In the genomic region with DNA sequence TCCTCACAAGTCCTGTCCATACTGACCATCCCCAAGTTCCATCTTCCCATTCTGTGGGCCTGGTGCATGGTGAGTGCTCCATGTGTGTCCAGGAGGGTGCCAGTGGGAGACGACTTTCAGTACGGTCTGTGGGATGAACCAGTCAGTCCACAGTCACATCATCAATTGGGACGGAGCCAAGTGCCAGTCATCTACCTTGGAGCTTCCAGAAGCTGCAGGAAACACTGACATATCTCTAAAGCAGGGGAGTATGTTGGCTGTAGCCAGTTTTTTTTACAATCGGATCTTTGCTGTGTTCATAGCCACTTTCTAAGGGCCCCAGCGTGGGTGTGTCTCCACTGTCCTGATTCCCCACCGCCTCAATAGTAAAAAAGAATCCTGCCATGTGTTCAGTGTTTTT, we compare ENCODE assay signal across 33 cellular contexts. TPM values are rescaled to one million over a fixed set of nuclear protein-coding genes. Genes with fewer than 3 reads are reported as not detected.
"Had no signal": no experiment of that assay in that cellular context is flagged by ENCODE, and none has a peak within 500 bp of the region (broad histone marks: within the 10 kb centered on the region; RNA-seq: fewer than 3 reads in every experiment).

No MANE protein-coding gene starts in this region.

- H3K36me3 Mint-ChIP-seq: stimulated activated memory B cell treated with anti-CD40 and anti-IgM and Interleukin-4, amounts not matched to agents 10 μg/mL and 1 μg/mL and 100 μg/mL, for 72 hours had no signal

- H3K4me1 Mint-ChIP-seq: activated CD4-positive, alpha-beta memory T cell treated with anti-CD3 and anti-CD28 coated beads, Interleukin-2, amount 10 ng/mL, durations not matched to agents 7 days and 5 days; activated CD4-positive, alpha-beta T cell treated with anti-CD3 and anti-CD28 coated beads, Interleukin-2, amount 10 ng/mL, durations not matched to agents 7 days and 5 days; nephron; stimulated activated memory B cell treated with anti-CD40 and anti-IgM and Interleukin-4, amounts not matched to agents 10 μg/mL and 1 μg/mL and 100 μg/mL, for 72 hours; T-helper 17 cell had no signal

- H3K27me3 Mint-ChIP-seq: progenitor cell of endocrine pancreas had no signal

- H3K27me3 ChIP-seq: right lobe of liver, thyroid gland, upper lobe of left lung, vagina had no signal

- H3K4me3 ChIP-seq: esophagus squamous epithelium, left ventricle myocardium inferior, lung, right lobe of liver, stomach, thyroid gland, upper lobe of left lung, vagina had no signal

- H3K36me3 ChIP-seq: brain microvascular endothelial cell, esophagus squamous epithelium, left ventricle myocardium inferior, neutrophil, right lobe of liver, stomach, thyroid gland, upper lobe of left lung, vagina had no signal

- H3K27ac Mint-ChIP-seq: activated CD4-positive, alpha-beta memory T cell treated with anti-CD3 and anti-CD28 coated beads, Interleukin-2, amount 10 ng/mL, durations not matched to agents 7 days and 5 days; activated CD4-positive, alpha-beta T cell treated with anti-CD3 and anti-CD28 coated beads, Interleukin-2, amount 10 ng/mL, durations not matched to agents 7 days and 5 days; activated T-cell treated with anti-CD3 and anti-CD28 coated beads, Interleukin-2, amount 50 U/mL, for 24 hours; dendritic cell treated with granulocyte-macrophage colony-stimulating factor and Interleukin-4, amounts not matched to agents 40 ng/mL and 50 ng/mL, for 4 days; endodermal cell; nephron; progenitor cell of endocrine pancreas; stimulated activated memory B cell treated with anti-CD40 and anti-IgM and Interleukin-4, amounts not matched to agents 10 μg/mL and 1 μg/mL and 100 μg/mL, for 72 hours; T-helper 17 cell had no signal

- H3K9me3 ChIP-seq: esophagus squamous epithelium, left ventricle myocardium inferior, neutrophil, right lobe of liver, stomach, thyroid gland, upper lobe of left lung, vagina had no signal

- H3K27ac ChIP-seq: brain microvascular endothelial cell, esophagus squamous epithelium, left ventricle myocardium inferior, neutrophil, right lobe of liver, stomach, thyroid gland, upper lobe of left lung, vagina had no signal

- H3K4me3 Mint-ChIP-seq: activated CD4-positive, alpha-beta memory T cell treated with anti-CD3 and anti-CD28 coated beads, Interleukin-2, amount 10 ng/mL, durations not matched to agents 7 days and 5 days; activated CD4-positive, alpha-beta T cell treated with anti-CD3 and anti-CD28 coated beads, Interleukin-2, amount 10 ng/mL, durations not matched to agents 7 days and 5 days; activated T-cell treated with anti-CD3 and anti-CD28 coated beads, Interleukin-2, amount 50 U/mL, for 24 hours; dendritic cell treated with granulocyte-macrophage colony-stimulating factor and Interleukin-4, amounts not matched to agents 40 ng/mL and 50 ng/mL, for 4 days; endodermal cell; nephron; stimulated activated memory B cell treated with anti-CD40 and anti-IgM and Interleukin-4, amounts not matched to agents 10 μg/mL and 1 μg/mL and 100 μg/mL, for 72 hours; T-helper 17 cell had no signal

- H3K9me3 Mint-ChIP-seq: activated CD4-positive, alpha-beta memory T cell treated with anti-CD3 and anti-CD28 coated beads, Interleukin-2, amount 10 ng/mL, durations not matched to agents 7 days and 5 days; activated CD4-positive, alpha-beta T cell treated with anti-CD3 and anti-CD28 coated beads, Interleukin-2, amount 10 ng/mL, durations not matched to agents 7 days and 5 days; activated T-cell treated with anti-CD3 and anti-CD28 coated beads, Interleukin-2, amount 50 U/mL, for 24 hours; dendritic cell treated with granulocyte-macrophage colony-stimulating factor and Interleukin-4, amounts not matched to agents 40 ng/mL and 50 ng/mL, for 4 days; nephron; stimulated activated memory B cell treated with anti-CD40 and anti-IgM and Interleukin-4, amounts not matched to agents 10 μg/mL and 1 μg/mL and 100 μg/mL, for 72 hours had no signal

- FAIRE-seq: astrocyte, frontal cortex, islet of Langerhans, small intestine had no signal

- DNase-seq: activated CD4-positive, alpha-beta memory T cell treated with anti-CD3 and anti-CD28 coated beads, Interleukin-2, amount 10 ng/mL, durations not matched to agents 7 days and 5 days; activated CD4-positive, alpha-beta T cell treated with anti-CD3 and anti-CD28 coated beads for 1 hour; activated CD4-positive, alpha-beta T cell treated with anti-CD3 and anti-CD28 coated beads, Interleukin-2, amount 10 ng/mL, durations not matched to agents 7 days and 5 days; activated CD8-positive, alpha-beta memory T cell treated with anti-CD3 and anti-CD28 coated beads, Interleukin-2, amount 50 U/mL, for 48 hours; activated gamma-delta T cell; activated naive CD4-positive, alpha-beta T cell treated with anti-CD3 and anti-CD28 coated beads, Interleukin-2, amount 50 U/mL, for 16 hours; activated T-cell treated with anti-CD3 and anti-CD28 coated beads, Interleukin-2, amount 50 U/mL, for 24 hours; amniotic stem cell; brain microvascular endothelial cell; central memory CD4-positive, alpha-beta T cell; endodermal cell; esophagus squamous epithelium; left ventricle myocardium inferior; right lobe of liver; small intestine; stimulated activated CD4-positive, alpha-beta T cell treated with anti-CD3 and anti-CD28 coated beads, Interleukin-1b, Interleukin-23, amount 100 ng/mL, for 48 hours; stimulated activated CD4-positive, alpha-beta T cell treated with anti-CD3 and anti-CD28 coated beads, Interleukin-4, amount 100 ng/mL, for 4 hours; stimulated activated CD8-positive, alpha-beta memory T cell treated with anti-CD3 and anti-CD28 coated beads, Interleukin-4, amount 100 ng/mL, for 48 hours; stomach; T-helper 17 cell; T1000; thyroid gland; upper lobe of left lung had no signal

- ATAC-seq: right lobe of liver; stimulated activated memory B cell treated with anti-CD40 and anti-IgM and Interleukin-4, amounts not matched to agents 10 μg/mL and 1 μg/mL and 100 μg/mL, for 72 hours; T-helper 17 cell had no signal

- H3K4me1 ChIP-seq: esophagus squamous epithelium, left ventricle myocardium inferior, right lobe of liver, stomach, thyroid gland, upper lobe of left lung, vagina had no signal

RNA-seq across cellular contexts. Expression of a gene that starts 13.6 kb away (rescaled TPM):
- total RNA-seq: right lobe of liver had no signal
